In genomic region chr1:108639899-108640560, GRCh38 we compare ENCODE assay signal across 13 cellular contexts. TPM values are rescaled to one million over a fixed set of nuclear protein-coding genes. Genes with fewer than 3 reads are reported as not detected.
A peak's percentile ranks its signal among the peaks of the same experiment; 100 is the strongest.
DNase-seq lines count a peak whose midpoint lies in the region; ATAC-seq, FAIRE-seq and TF ChIP-seq lines count a peak whose summit lies in the region.
"Had no signal": no experiment of that assay in that cellular context is flagged by ENCODE, and none has a peak within 500 bp of the region (broad histone marks: within the 10 kb centered on the region; RNA-seq: fewer than 3 reads in every experiment).

No MANE protein-coding gene starts in this region.

- no peaks in the 10 kb centered on the region for H4K20me1 ChIP-seq in hepatocyte (ENCODE audit: insufficient read depth, poor library complexity, severe bottlenecking)

- H3K4me2 ChIP-seq in hepatocyte = no peak overlapping the region

- H3K4me3 ChIP-seq in hepatocyte = no peak overlapping the region
- H3K4me3 ChIP-seq in Caco-2 (ENCODE audit: low read depth, low read length) = no peak overlapping the region
- H3K4me3 ChIP-seq: coronary artery had no signal

- no peak overlapping the region for H2AFZ ChIP-seq in hepatocyte

- H3K27ac ChIP-seq in CD4-positive, alpha-beta T cell (ENCODE audit: low read depth, low read length) = no peak overlapping the region
- H3K27ac ChIP-seq in hepatocyte = no peak overlapping the region
- H3K27ac ChIP-seq: coronary artery, RWPE1 had no signal

- ATAC-seq in CD4-positive, alpha-beta T cell (ENCODE audit: poor library complexity) = no peak

- H3K9me2 ChIP-seq in hepatocyte (replicated peaks; ENCODE audit: insufficient read depth) = no peaks in the 10 kb centered on the region

- TF ChIP-seq CTCF in CD4-positive, alpha-beta T cell (IDR thresholded peaks at IDR 0.05) = no peak
- TF ChIP-seq CTCF in neural crest cell (conservative IDR thresholded peaks at IDR 0.05) = no peak
- no peak for TF ChIP-seq CTCF in hepatocyte (IDR thresholded peaks at IDR 0.05; ENCODE audit: poor library complexity)
- TF ChIP-seq CTCF in Caco-2 (IDR thresholded peaks at IDR 0.05; ENCODE audit: insufficient read depth in 1 of 2, low read depth in 1 of 2, low read length in 1 of 2, severe bottlenecking in 1 of 2, unreplicated experiment in 1 of 2) = no peak

- no peaks in the 10 kb centered on the region for H3K27me3 ChIP-seq in CD4-positive, alpha-beta T cell (ENCODE audit: control insufficient read depth, insufficient read depth, low read length)
- H3K27me3 ChIP-seq in hepatocyte (no peaks in the 10 kb centered on the region), Caco-2 (replicated peaks; ENCODE audit: control insufficient read depth, insufficient read depth, low read length) (no peaks in the 10 kb centered on the region)

- peaks cover 47% of the 10 kb centered on the region for H3K4me1 Mint-ChIP-seq in CD4-positive, alpha-beta T cell (ENCODE audit: low read depth)
- H3K4me1 Mint-ChIP-seq in activated naive CD4-positive, alpha-beta T cell treated with anti-CD3 and anti-CD28 coated beads for 36 hours (ENCODE audit: low read depth) = peaks cover 33% of the 10 kb centered on the region
- H3K4me1 Mint-ChIP-seq in neural crest cell = peaks cover 11% of the 10 kb centered on the region
- H3K4me1 Mint-ChIP-seq in Caco-2 (ENCODE audit: low read depth, unreplicated experiment) = no peaks in the 10 kb centered on the region

- 86% methylated on average over 9 of the region's 9 CpGs for WGBS in hepatocyte (ENCODE audit: low lambda C conversion rate, missing lambda C conversion rate)

- peak overlapping the region; percentile 44 for H3K4me3 Mint-ChIP-seq in CD4-positive, alpha-beta T cell
- peak overlapping the region; percentile 45 for H3K4me3 Mint-ChIP-seq in activated naive CD4-positive, alpha-beta T cell treated with anti-CD3 and anti-CD28 coated beads for 36 hours
- H3K4me3 Mint-ChIP-seq in neural crest cell (no peak overlapping the region), Caco-2 (ENCODE audit: unreplicated experiment) (no peak overlapping the region)

- DNase-seq in CD4-positive, alpha-beta T cell = peak in 5 of 10 experiments; percentile 6 to 37 (median 21)
- DNase-seq in activated CD4-positive, alpha-beta T cell treated with anti-CD3 and anti-CD28 coated beads for 48 hours = peak; percentile 65
- DNase-seq in activated naive CD4-positive, alpha-beta T cell treated with anti-CD3 and anti-CD28 coated beads for 36 hours = peak; percentile 76
- no peak for DNase-seq in neural crest cell (ENCODE audit: low read depth, low spot score)
- DNase-seq in hepatocyte (ENCODE audit: low spot score) = no peak
- no peak for DNase-seq in Caco-2
- no peak for DNase-seq in hypothalamus (lab: John Stamatoyannopoulos, UW)
- no peak for DNase-seq in GM19239 (ENCODE audit: insufficient read length, low spot score)
- DNase-seq: NCI-H1092 treated with DMSO at 0.1 percent for 48 hours, NCI-H510A treated with DMSO at 0.1 percent for 48 hours, T1000 had no signal

- intact Hi-C loops in CD4-positive, alpha-beta T cell (cut with DNase I, micrococcal nuclease) = loop anchor here in 1 of 2 experiments (10.0 kb wide), 1 partner anchor 855 kb away; no protein-coding TSS in a partner anchor
- intact Hi-C loops in activated naive CD4-positive, alpha-beta T cell treated with anti-CD3 and anti-CD28 coated beads for 36 hours (cut with micrococcal nuclease) = loop anchor here (5.0 kb wide), 2 partner anchors 438 to 513 kb away; partner anchors contain the start of gene SLC25A24
- intact Hi-C loops in Caco-2 (cut with micrococcal nuclease; ENCODE audit: unreplicated experiment) = no loop called here

- H3K9me3 Mint-ChIP-seq in CD4-positive, alpha-beta T cell = no peaks in the 10 kb centered on the region
- H3K9me3 Mint-ChIP-seq in activated naive CD4-positive, alpha-beta T cell treated with anti-CD3 and anti-CD28 coated beads for 36 hours = no peaks in the 10 kb centered on the region
- H3K9me3 Mint-ChIP-seq in neural crest cell (peaks cover 10% of the 10 kb centered on the region), Caco-2 (ENCODE audit: unreplicated experiment) (no peaks in the 10 kb centered on the region)

- no peaks in the 10 kb centered on the region for H3K27me3 Mint-ChIP-seq in CD4-positive, alpha-beta T cell
- no peaks in the 10 kb centered on the region for H3K27me3 Mint-ChIP-seq in activated naive CD4-positive, alpha-beta T cell treated with anti-CD3 and anti-CD28 coated beads for 36 hours (ENCODE audit: low read depth)
- H3K27me3 Mint-ChIP-seq in neural crest cell (ENCODE audit: low read depth) (no peaks in the 10 kb centered on the region), Caco-2 (ENCODE audit: insufficient read depth, unreplicated experiment) (no peaks in the 10 kb centered on the region)

- peak overlapping the region; percentile 76 for H3K27ac Mint-ChIP-seq in CD4-positive, alpha-beta T cell
- H3K27ac Mint-ChIP-seq in activated naive CD4-positive, alpha-beta T cell treated with anti-CD3 and anti-CD28 coated beads for 36 hours = peak overlapping the region; percentile 77
- H3K27ac Mint-ChIP-seq in neural crest cell (ENCODE audit: unreplicated experiment) (peak overlapping the region; percentile 73), Caco-2 (ENCODE audit: unreplicated experiment) (no peak overlapping the region)

- peaks cover 28% of the 10 kb centered on the region for H3K36me3 Mint-ChIP-seq in CD4-positive, alpha-beta T cell (ENCODE audit: low read depth)
- peaks cover 4% of the 10 kb centered on the region for H3K36me3 Mint-ChIP-seq in activated naive CD4-positive, alpha-beta T cell treated with anti-CD3 and anti-CD28 coated beads for 36 hours (ENCODE audit: low read depth)
- H3K36me3 Mint-ChIP-seq in neural crest cell (ENCODE audit: low read depth) (peaks cover 12% of the 10 kb centered on the region), Caco-2 (ENCODE audit: insufficient read depth, unreplicated experiment) (no peaks in the 10 kb centered on the region)

- H3K9me3 ChIP-seq in CD4-positive, alpha-beta T cell (ENCODE audit: control insufficient read depth, low read length) = no peaks in the 10 kb centered on the region
- no peaks in the 10 kb centered on the region for H3K9me3 ChIP-seq in hepatocyte (ENCODE audit: low read depth)
- H3K9me3 ChIP-seq in Caco-2 = no peaks in the 10 kb centered on the region

- FAIRE-seq in GM19239 (lab: Jason Lieb, UNC) = no peak

- no peaks in the 10 kb centered on the region for H3K4me1 ChIP-seq in hepatocyte (ENCODE audit: insufficient read depth)
- H3K4me1 ChIP-seq in Caco-2 = no peaks in the 10 kb centered on the region

- BruUV-seq in Caco-2 (replicated peaks; lab: Mats Ljungman, UMichigan) = no TSS peak

- POLR2A ChIA-PET in CD4-positive, alpha-beta T cell (lab: Charles Lee) = interaction anchor here (1.5 to 1.7 kb wide), 2 partner anchors 21 to 53 kb away, joined by 6 to 11 read pairs; partner anchors contain the start of genes HENMT1 and PRPF38B
- POLR2A ChIA-PET in Caco-2 (lab: Charles Lee) = interaction anchor here (0.9 kb wide), 1 partner anchor 21 kb away, joined by 5 read pairs; the partner anchor contains the start of gene HENMT1

- H3K79me2 ChIP-seq in hepatocyte = no peaks in the 10 kb centered on the region

- H3K36me3 ChIP-seq in hepatocyte (replicated peaks; ENCODE audit: insufficient read depth, low read depth) (no peaks in the 10 kb centered on the region), Caco-2 (ENCODE audit: control insufficient read depth, insufficient read depth, low read length) (no peaks in the 10 kb centered on the region)

- CTCF ChIA-PET in CD4-positive, alpha-beta T cell (lab: Charles Lee) = interaction anchor here (0.6 to 1.4 kb wide), 3 partner anchors 11 to 125 kb away, joined by 3 to 6 read pairs (median 3); partner anchors contain the start of gene EEIG2
- CTCF ChIA-PET in activated naive CD4-positive, alpha-beta T cell treated with anti-CD3 and anti-CD28 coated beads for 36 hours (lab: Charles Lee) = interaction anchor here (0.7 to 1.5 kb wide), 5 partner anchors 41 to 128 kb away, joined by 3 to 5 read pairs (median 4); no protein-coding TSS in a partner anchor
- CTCF ChIA-PET in Caco-2 (lab: Charles Lee) = no interaction called here

RNA-seq across cellular contexts. Expression of gene HENMT1, which starts 20.9 kb away (rescaled TPM):
- 1 to 10 TPM; 6.3 to 8.2 TPM for total RNA-seq in CD4-positive, alpha-beta T cell
- total RNA-seq in activated naive CD4-positive, alpha-beta T cell treated with anti-CD3 and anti-CD28 coated beads for 36 hours = 10 to 100 TPM; 18.7 to 19.3 TPM
- total RNA-seq in neural crest cell (8.0 and 9.0 TPM in 2 replicates), hepatocyte (4.4 and 4.7 TPM in 2 replicates), Caco-2 (2022) (18.7 and 21.0 TPM in 2 replicates)
- polyA plus RNA-seq in hepatocyte = 3.0 and 3.8 TPM in 2 replicates

RNA-seq across cellular contexts. Expression of gene PRPF38B, which starts 52.1 kb away (rescaled TPM):
- 100 to 1,000 TPM; 114 to 120 TPM for total RNA-seq in CD4-positive, alpha-beta T cell
- total RNA-seq in activated naive CD4-positive, alpha-beta T cell treated with anti-CD3 and anti-CD28 coated beads for 36 hours = 10 to 100 TPM; 50.4 to 52.2 TPM
- 55.2 and 58.5 TPM in 2 replicates for total RNA-seq in neural crest cell
- 26.1 and 27.9 TPM in 2 replicates for total RNA-seq in hepatocyte
- 30.1 and 41.4 TPM in 2 replicates for polyA plus RNA-seq in hepatocyte
- total RNA-seq in Caco-2 (2022) = 37.7 and 37.8 TPM in 2 replicates

Comparison
In these comparisons a context has a peak if more than half of its experiments do, and no peak if none do; other contexts are left out.
1. DNase-seq: peak in activated CD4-positive, alpha-beta T cell treated with anti-CD3 and anti-CD28 coated beads for 48 hours (single experiment) and activated naive CD4-positive, alpha-beta T cell treated with anti-CD3 and anti-CD28 coated beads for 36 hours (single experiment); none in neural crest cell (single experiment), hepatocyte (single experiment), Caco-2 (0 of 2), hypothalamus (0 of 51) and GM19239 (single experiment).
2. H3K4me3 Mint-ChIP-seq: peak in CD4-positive, alpha-beta T cell (single experiment) and activated naive CD4-positive, alpha-beta T cell treated with anti-CD3 and anti-CD28 coated beads for 36 hours (single experiment); none in neural crest cell (single experiment) and Caco-2 (single experiment).